In genomic region chr13:31421756-31422155, GRCh38 we compare ENCODE assay signal across 25 cellular contexts.
"Had no signal": no experiment of that assay in that cellular context is flagged by ENCODE, and none has a peak within 500 bp of the region (broad histone marks: within the 10 kb centered on the region; RNA-seq: fewer than 3 reads in every experiment).

No MANE protein-coding gene starts in this region.

- H3K4me1 ChIP-seq: foreskin keratinocyte, parathyroid adenoma, sigmoid colon, suprapubic skin, vagina had no signal

- DNase-seq: cerebellar nuclear complex; cortex of kidney; effector memory CD8-positive, alpha-beta T cell; erythroblast; foreskin keratinocyte; hypothalamus; immature natural killer cell; islet precursor cell; natural killer cell; sigmoid colon; small intestine; stimulated activated CD4-positive, alpha-beta T cell treated with anti-CD3 and anti-CD28 coated beads, Interleukin-15, amount 100 ng/mL, for 24 hours; stimulated activated CD4-positive, alpha-beta T cell treated with anti-CD3 and anti-CD28 coated beads, Interleukin-2, amount 100 ng/mL, for 48 hours; stimulated activated naive B cell treated with anti-CD40 and anti-IgM and Interleukin-4, amounts not matched to agents 10 μg/mL and 1 μg/mL and 100 μg/mL, for 72 hours; trophoblast cell had no signal

- H3K36me3 ChIP-seq: neutrophil, right atrium auricular region, sigmoid colon, suprapubic skin, vagina had no signal

- H3K27ac Mint-ChIP-seq: effector memory CD8-positive, alpha-beta T cell; immature natural killer cell; memory B cell; natural killer cell; progenitor cell of endocrine pancreas; stimulated activated naive B cell treated with anti-CD40 and anti-IgM and Interleukin-4, amounts not matched to agents 10 μg/mL and 1 μg/mL and 100 μg/mL, for 72 hours; stimulated activated naive CD8-positive, alpha-beta T cell treated with anti-CD3 and anti-CD28 coated beads, Interleukin-15, Interleukin-2, amounts not matched to agents 100 ng/mL and 50 ng/mL, for 24 hours had no signal

- FAIRE-seq: endometrium, small intestine had no signal

- H3K4me3 ChIP-seq: lung, right atrium auricular region, sigmoid colon, suprapubic skin, vagina had no signal

- ATAC-seq: effector memory CD8-positive, alpha-beta T cell; foreskin keratinocyte; natural killer cell; stimulated activated naive B cell treated with anti-CD40 and anti-IgM and Interleukin-4, amounts not matched to agents 10 μg/mL and 1 μg/mL and 100 μg/mL, for 72 hours had no signal

- H3K36me3 Mint-ChIP-seq: immature natural killer cell; memory B cell; natural killer cell; stimulated activated naive B cell treated with anti-CD40 and anti-IgM and Interleukin-4, amounts not matched to agents 10 μg/mL and 1 μg/mL and 100 μg/mL, for 72 hours had no signal

- H3K4me3 Mint-ChIP-seq: effector memory CD8-positive, alpha-beta T cell; immature natural killer cell; memory B cell; natural killer cell; stimulated activated naive B cell treated with anti-CD40 and anti-IgM and Interleukin-4, amounts not matched to agents 10 μg/mL and 1 μg/mL and 100 μg/mL, for 72 hours; stimulated activated naive CD8-positive, alpha-beta T cell treated with anti-CD3 and anti-CD28 coated beads, Interleukin-15, Interleukin-2, amounts not matched to agents 100 ng/mL and 50 ng/mL, for 24 hours had no signal

- H3K27me3 ChIP-seq: neutrophil, right atrium auricular region, sigmoid colon, suprapubic skin, vagina had no signal

- H3K4me1 Mint-ChIP-seq: natural killer cell had no signal

- H3K9me3 Mint-ChIP-seq: effector memory CD8-positive, alpha-beta T cell; immature natural killer cell; memory B cell; natural killer cell; stimulated activated naive B cell treated with anti-CD40 and anti-IgM and Interleukin-4, amounts not matched to agents 10 μg/mL and 1 μg/mL and 100 μg/mL, for 72 hours; stimulated activated naive CD8-positive, alpha-beta T cell treated with anti-CD3 and anti-CD28 coated beads, Interleukin-15, Interleukin-2, amounts not matched to agents 100 ng/mL and 50 ng/mL, for 24 hours had no signal

- H3K9ac ChIP-seq: parathyroid adenoma had no signal

- H3K27ac ChIP-seq: foreskin keratinocyte, neutrophil, parathyroid adenoma, right atrium auricular region, sigmoid colon, suprapubic skin, vagina had no signal

- H3K9me3 ChIP-seq: neutrophil, right atrium auricular region, sigmoid colon, suprapubic skin, vagina had no signal
